23 cellular contexts compared by ENCODE assay signal in genomic region chr2:210963386-210963785, GRCh38.
A peak's percentile ranks its signal among the peaks of the same experiment; 100 is the strongest.
DNase-seq lines count a peak whose midpoint lies in the region; ATAC-seq, FAIRE-seq and TF ChIP-seq lines count a peak whose summit lies in the region.
"Had no signal": no experiment of that assay in that cellular context is flagged by ENCODE, and none has a peak within 500 bp of the region (broad histone marks: within the 10 kb centered on the region; RNA-seq: fewer than 3 reads in every experiment).

No MANE protein-coding gene starts in this region.

- peak overlapping the region; percentile 55 for H3K4me2 ChIP-seq in HepG2 (ENCODE audit: low read depth, low read length)
- no peak overlapping the region for H3K4me2 ChIP-seq in smooth muscle cell
- H3K4me2 ChIP-seq: A549; BLaER1 treated with 17β-estradiol and CSF1 and Interleukin-3, amounts not matched to agents 10 nM and 100 nM had no signal

- no peak for TF ChIP-seq RAD21 in HepG2 (CRISPR knock-in tag; IDR thresholded peaks at IDR 0.05)

- H3K9ac ChIP-seq in HepG2 (ENCODE audit: insufficient read depth, low read depth, low read length) (no peak overlapping the region), smooth muscle cell (ENCODE audit: low read depth) (no peak overlapping the region)
- H3K9ac ChIP-seq: BLaER1 treated with 17β-estradiol and CSF1 and Interleukin-3, amounts not matched to agents 10 nM and 100 nM had no signal

- H3K4me1 ChIP-seq in HepG2 (ENCODE audit: insufficient read depth, low read length) (peaks cover 77% of the 10 kb centered on the region), right lobe of liver (no peaks in the 10 kb centered on the region), smooth muscle cell (ENCODE audit: low read depth) (no peaks in the 10 kb centered on the region)
- H3K4me1 ChIP-seq: A549; BLaER1 treated with 17β-estradiol and CSF1 and Interleukin-3, amounts not matched to agents 10 nM and 100 nM had no signal

- H3K4me3 ChIP-seq in HepG2 (replicated peaks in 1 of 3; ENCODE audit: insufficient read depth in 1 of 3, low read depth in 2 of 3, low read length in 3 of 3) = peak overlapping the region in 1 of 3 experiments; percentile 33; a peak in 3 of 6 replicates
- no peak overlapping the region for H3K4me3 ChIP-seq in right lobe of liver
- no peak overlapping the region for H3K4me3 ChIP-seq in smooth muscle cell
- H3K4me3 ChIP-seq: A549; BLaER1 treated with 17β-estradiol and CSF1 and Interleukin-3, amounts not matched to agents 10 nM and 100 nM had no signal

- BruUV-seq in HepG2 (replicated peaks; lab: Mats Ljungman, UMichigan) = no TSS peak

- CTCF ChIA-PET in HepG2 (lab: Yijun Ruan, JAX; ENCODE audit: low intra/inter-chr PET ratio, low total read pairs) = no interaction called here

- H4K20me1 ChIP-seq in HepG2 (ENCODE audit: insufficient read depth, low read length) (no peaks in the 10 kb centered on the region), smooth muscle cell (ENCODE audit: low read depth) (no peaks in the 10 kb centered on the region)
- H4K20me1 ChIP-seq: BLaER1 treated with 17β-estradiol and CSF1 and Interleukin-3, amounts not matched to agents 10 nM and 100 nM had no signal

- 0% methylated on average over 2 of the region's 2 CpGs for WGBS in HepG2 (ENCODE audit: low lambda C conversion rate)
- WGBS in right lobe of liver (ENCODE audit: insufficient coverage, low coverage, low lambda C conversion rate, missing lambda C conversion rate) = 49% methylated on average over 2 of the region's 2 CpGs
- WGBS in smooth muscle cell (ENCODE audit: low lambda C conversion rate) = 84% methylated on average over 2 of the region's 2 CpGs

- TF ChIP-seq EP300 in HepG2 (IDR thresholded peaks at IDR 0.05; ENCODE audit: low read depth in 2 of 2, low read length in 2 of 2) (peak in 1 of 2 experiments; percentile 92; a peak in 2 of 4 replicates), HepG2 (CRISPR knock-in tag; IDR thresholded peaks at IDR 0.05; ENCODE audit: borderline replicate concordance) (peak; percentile 71; the same call in 1 of the 2 replicates)

- TF ChIP-seq CTCF in HepG2 (CRISPR knock-in tag; IDR thresholded peaks at IDR 0.05) (no peak), right lobe of liver (IDR thresholded peaks at IDR 0.05) (no peak), smooth muscle cell (IDR thresholded peaks at IDR 0.05; ENCODE audit: borderline replicate concordance, insufficient read depth, poor library complexity, severe bottlenecking) (no peak)

- H3K36me3 ChIP-seq in HepG2 (replicated peaks in 1 of 2; ENCODE audit: control insufficient read depth in 1 of 2, insufficient read depth in 2 of 2, low read length in 2 of 2) (no peaks in the 10 kb centered on the region), right lobe of liver (no peaks in the 10 kb centered on the region), smooth muscle cell (ENCODE audit: low read depth) (no peaks in the 10 kb centered on the region)
- H3K36me3 ChIP-seq: BLaER1 treated with 17β-estradiol and CSF1 and Interleukin-3, amounts not matched to agents 10 nM and 100 nM had no signal

- H3K27ac ChIP-seq in HepG2 (ENCODE audit: extremely low read length, insufficient read depth, low read length) (peak overlapping the region; percentile 55), right lobe of liver (no peak overlapping the region), smooth muscle cell (ENCODE audit: low read depth) (peak overlapping the region; percentile 10)
- H3K27ac ChIP-seq: 22Rv1; A549; BLaER1 treated with 17β-estradiol and CSF1 and Interleukin-3, amounts not matched to agents 10 nM and 100 nM; C4-2B had no signal

- H3K79me2 ChIP-seq in HepG2 (ENCODE audit: insufficient read depth, low read length) = no peaks in the 10 kb centered on the region
- H3K79me2 ChIP-seq in smooth muscle cell (ENCODE audit: low read depth) = no peaks in the 10 kb centered on the region

- DNase-seq in HepG2 (ENCODE audit: low spot score) (peak; percentile 95), right lobe of liver (no peak), SK-MEL-5 (ENCODE audit: low read depth, low spot score) (peak; percentile 45), smooth muscle cell (lab: John Stamatoyannopoulos, UW; ENCODE audit: unreplicated experiment) (no peak), NCI-H226 (no peak), occipital lobe (lab: John Stamatoyannopoulos, UW) (no peak)
- DNase-seq: AML-193; CD4-positive, alpha-beta T cell; CD8-positive, alpha-beta T cell; COR-L47; DMS 273 treated with DMSO at 0.1 percent for 48 hours; DMS153; DMS79; DND-41; EL; GF-D8 had no signal

- intact Hi-C loops in HepG2 (cut with micrococcal nuclease; ENCODE audit: unreplicated experiment) (loop anchor here (1.0 to 10.0 kb wide), 4 partner anchors 8 to 419 kb away; no protein-coding TSS in a partner anchor), right lobe of liver (cut with DNase I) (no loop called here)

- FAIRE-seq in HepG2 (lab: Jason Lieb, UNC) = no peak
- FAIRE-seq: A549, G401.6, GM12891, GM19239 had no signal

- no peak for TF ChIP-seq POLR2A in HepG2 (IDR thresholded peaks at IDR 0.05; ENCODE audit: insufficient read depth in 1 of 2, low read depth in 2 of 2, low read length in 2 of 2)
- TF ChIP-seq POLR2A in right lobe of liver (IDR thresholded peaks at IDR 0.05) = no peak

- no peaks in the 10 kb centered on the region for H3K9me3 ChIP-seq in HepG2 (ENCODE audit: low read length)
- H3K9me3 ChIP-seq in right lobe of liver = no peaks in the 10 kb centered on the region
- no peaks in the 10 kb centered on the region for H3K9me3 ChIP-seq in smooth muscle cell (replicated peaks; ENCODE audit: low read depth)
- H3K9me3 ChIP-seq: A549; BLaER1 treated with 17β-estradiol and CSF1 and Interleukin-3, amounts not matched to agents 10 nM and 100 nM had no signal

- H2AFZ ChIP-seq in HepG2 (ENCODE audit: low read length) (no peak overlapping the region), smooth muscle cell (ENCODE audit: low read depth) (no peak overlapping the region)

- H3K27me3 ChIP-seq in HepG2 (ENCODE audit: control insufficient read depth in 1 of 2, insufficient read depth in 2 of 2, low read length in 2 of 2) = no peaks in the 10 kb centered on the region
- H3K27me3 ChIP-seq in right lobe of liver = no peaks in the 10 kb centered on the region
- no peaks in the 10 kb centered on the region for H3K27me3 ChIP-seq in smooth muscle cell (ENCODE audit: low read depth)
- H3K27me3 ChIP-seq: BLaER1 treated with 17β-estradiol and CSF1 and Interleukin-3, amounts not matched to agents 10 nM and 100 nM had no signal

- in situ Hi-C loops in HepG2 (cut with HindIII; ENCODE audit: extremely low pct_ligation_motif_present, low pct_unique_long_range_greater_than_20kb) (no loop called here), SK-MEL-5 (cut with HindIII; ENCODE audit: low pct_unique_long_range_greater_than_20kb, low sequenced_read_pairs) (no loop called here)

- H3F3A ChIP-seq in smooth muscle cell (ENCODE audit: low read depth) = no peaks in the 10 kb centered on the region

- POLR2A ChIA-PET in HepG2 (lab: Yijun Ruan, JAX) = no interaction called here

- ATAC-seq in HepG2 = peak; percentile 85
- ATAC-seq in right lobe of liver = no peak
- ATAC-seq: A549; CD8-positive, alpha-beta T cell had no signal

TF ChIP-seq in HepG2, 621 proteins besides CTCF, POLR2A, EP300 and RAD21 (continues in another document):
- no peak for TF ChIP-seq HMGA1 (CRISPR knock-in tag; conservative IDR thresholded peaks at IDR 0.05)
- no peak for TF ChIP-seq ZNF788 (CRISPR knock-in tag; IDR thresholded peaks at IDR 0.05; ENCODE audit: borderline replicate concordance)
- TF ChIP-seq ZNF746 (CRISPR knock-in tag; IDR thresholded peaks at IDR 0.05) = no peak
- no peak for TF ChIP-seq PCBP1 (IDR thresholded peaks at IDR 0.05; ENCODE audit: borderline replicate concordance, low read depth, low read length)
- TF ChIP-seq PAX8 (CRISPR knock-in tag; IDR thresholded peaks at IDR 0.05; ENCODE audit: borderline replicate concordance) = no peak
- no peak for TF ChIP-seq RFXANK (CRISPR knock-in tag; IDR thresholded peaks at IDR 0.05)
- TF ChIP-seq PTBP1 (IDR thresholded peaks at IDR 0.05; ENCODE audit: low read depth, low read length, poor library complexity, severe bottlenecking) = no peak
- TF ChIP-seq E2F5 (CRISPR knock-in tag; conservative IDR thresholded peaks at IDR 0.05) = no peak
- TF ChIP-seq CHD2 (IDR thresholded peaks at IDR 0.05; ENCODE audit: low read depth, low read length) = no peak
- TF ChIP-seq SAP130 (CRISPR knock-in tag; IDR thresholded peaks at IDR 0.05; ENCODE audit: low read depth) = peak; percentile 26; the same call in 1 of the 2 replicates
- TF ChIP-seq XRCC5 (optimal IDR thresholded peaks at IDR 0.05; ENCODE audit: low read length) = no peak
- TF ChIP-seq ZSCAN9 (CRISPR knock-in tag; IDR thresholded peaks at IDR 0.05; ENCODE audit: borderline replicate concordance) = no peak
- no peak for TF ChIP-seq CAMTA2 (CRISPR knock-in tag; IDR thresholded peaks at IDR 0.05; ENCODE audit: borderline replicate concordance)
- no peak for TF ChIP-seq REL (CRISPR knock-in tag; conservative IDR thresholded peaks at IDR 0.05)
- no peak for TF ChIP-seq TGIF2 (CRISPR knock-in tag; IDR thresholded peaks at IDR 0.05)
- peak; percentile 67; the same call in 1 of the 2 replicates for TF ChIP-seq GFI1 (CRISPR knock-in tag; IDR thresholded peaks at IDR 0.05; ENCODE audit: borderline replicate concordance)
- TF ChIP-seq ISL2 (CRISPR knock-in tag; IDR thresholded peaks at IDR 0.05) = peak; percentile 98
- TF ChIP-seq HOXA5 (CRISPR knock-in tag; IDR thresholded peaks at IDR 0.05) = no peak
- TF ChIP-seq POLR2AphosphoS2 (IDR thresholded peaks at IDR 0.05; ENCODE audit: low read depth, low read length) = no peak
- TF ChIP-seq MBNL3 (CRISPR knock-in tag; conservative IDR thresholded peaks at IDR 0.05) = no peak
- TF ChIP-seq ZSCAN21 (CRISPR knock-in tag; IDR thresholded peaks at IDR 0.05; ENCODE audit: borderline replicate concordance) = no peak
- no peak for TF ChIP-seq ZNF160 (CRISPR knock-in tag; IDR thresholded peaks at IDR 0.05)
- TF ChIP-seq KDM4B (CRISPR knock-in tag; IDR thresholded peaks at IDR 0.05) = no peak

Comparison
In these comparisons a context has a peak if more than half of its experiments do, and no peak if none do; other contexts are left out.
1. DNase-seq: peak in HepG2 (single experiment) and SK-MEL-5 (single experiment); none in right lobe of liver (0 of 3), smooth muscle cell (single experiment), NCI-H226 (single experiment) and occipital lobe (single experiment).
2. H3K27ac ChIP-seq: peak in HepG2 (single experiment) and smooth muscle cell (single experiment); none in right lobe of liver (0 of 3).